ENCODE assay signal across 34 cellular contexts in genomic region chr6:110036408-110037302, GRCh38. TPM values are rescaled to one million over a fixed set of nuclear protein-coding genes. Genes with fewer than 3 reads are reported as not detected.
"Had no signal": no experiment of that assay in that cellular context is flagged by ENCODE, and none has a peak within 500 bp of the region (broad histone marks: within the 10 kb centered on the region; RNA-seq: fewer than 3 reads in every experiment).

No MANE protein-coding gene starts in this region.

- H3K4me3 ChIP-seq: adrenal gland, body of pancreas, gastrocnemius medialis had no signal

- H3K9me3 ChIP-seq: adrenal gland, body of pancreas, gastrocnemius medialis had no signal

- H3K4me1 ChIP-seq: adrenal gland, foreskin keratinocyte, gastrocnemius medialis had no signal

- H3K36me3 ChIP-seq: adrenal gland, gastrocnemius medialis had no signal

- ATAC-seq: activated CD8-positive, alpha-beta memory T cell treated with anti-CD3 and anti-CD28 coated beads, Interleukin-2, amount 10 ng/mL, durations not matched to agents 7 days and 5 days; activated CD8-positive, alpha-beta T cell treated with anti-CD3 and anti-CD28 coated beads, Interleukin-2, amount 10 ng/mL, durations not matched to agents 7 days and 5 days; activated naive CD8-positive, alpha-beta T cell treated with anti-CD3 and anti-CD28 coated beads, Interleukin-2, amount 50 U/mL, for 24 hours; body of pancreas; esophagus mucosa; foreskin keratinocyte; gastrocnemius medialis; WTC11 had no signal

- H3K27ac ChIP-seq: adrenal gland, body of pancreas, foreskin keratinocyte, gastrocnemius medialis, VCaP had no signal

- H3K27me3 ChIP-seq: adrenal gland, body of pancreas, foreskin keratinocyte, gastrocnemius medialis had no signal

- DNase-seq: activated CD4-positive, alpha-beta memory T cell treated with anti-CD3 and anti-CD28 coated beads for 36 hours; activated CD4-positive, alpha-beta T cell treated with anti-CD3 and anti-CD28 coated beads for 1 hour; activated CD4-positive, alpha-beta T cell treated with anti-CD3 and anti-CD28 coated beads for 4 hours; activated CD8-positive, alpha-beta memory T cell treated with anti-CD3 and anti-CD28 coated beads, Interleukin-2, amount 10 ng/mL, durations not matched to agents 7 days and 5 days; activated CD8-positive, alpha-beta memory T cell treated with anti-CD3 and anti-CD28 coated beads, Interleukin-2, amount 50 U/mL, for 4 hours; activated CD8-positive, alpha-beta T cell treated with anti-CD3 and anti-CD28 coated beads, Interleukin-2, amount 10 ng/mL, durations not matched to agents 7 days and 5 days; activated effector memory CD4-positive, alpha-beta T cell treated with anti-CD3 and anti-CD28 coated beads, Interleukin-2, amount 50 U/mL, for 16 hours; activated naive CD4-positive, alpha-beta T cell treated with anti-CD3 and anti-CD28 coated beads for 36 hours; activated naive CD8-positive, alpha-beta T cell treated with anti-CD3 and anti-CD28 coated beads for 36 hours; activated naive CD8-positive, alpha-beta T cell treated with anti-CD3 and anti-CD28 coated beads, Interleukin-2, amount 50 U/mL, for 24 hours; activated T-cell treated with anti-CD3 and anti-CD28 coated beads, Interleukin-2, amount 50 U/mL, for 1 hour; activated T-cell treated with anti-CD3 and anti-CD28 coated beads, Interleukin-2, amount 50 U/mL, for 48 hours; adrenal gland; amygdala; aorta; body of pancreas; caudate nucleus; cortex of kidney; dermis blood vessel endothelial cell; effector CD8-positive, alpha-beta T cell; endodermal cell; foreskin keratinocyte; gastrocnemius medialis; glutamatergic neuron; T-helper 2 cell had no signal

RNA-seq across cellular contexts. Expression of gene GPR6, which starts 58.5 kb away (rescaled TPM):
- total RNA-seq: activated CD4-positive, alpha-beta memory T cell treated with anti-CD3 and anti-CD28 coated beads for 36 hours; activated CD8-positive, alpha-beta memory T cell treated with anti-CD3 and anti-CD28 coated beads for 36 hours; activated CD8-positive, alpha-beta memory T cell treated with anti-CD3 and anti-CD28 coated beads, Interleukin-2, amount 10 ng/mL, durations not matched to agents 7 days and 5 days; activated CD8-positive, alpha-beta T cell treated with anti-CD3 and anti-CD28 coated beads, Interleukin-2, amount 10 ng/mL, durations not matched to agents 7 days and 5 days; activated naive CD4-positive, alpha-beta T cell treated with anti-CD3 and anti-CD28 coated beads for 36 hours; activated naive CD8-positive, alpha-beta T cell treated with anti-CD3 and anti-CD28 coated beads for 36 hours; activated T-helper 1 cell treated with anti-CD3 and anti-CD28 coated beads, Interleukin-12 subunit alpha, Interleukin-12 subunit beta, Interleukin-2, Interleukin-4 antibody, amounts not matched to agents 30 ng/mL and 10 ng/mL and 1 ng/mL, durations not matched to agents 14 hours and 24 hours and 36 hours; activated T-helper 2 cell treated with anti-CD3 and anti-CD28 coated beads, Interferon-gamma antibody, Interleukin-2, Interleukin-4, amounts not matched to agents 10 μg/mL and 5 μg/mL and 100 μg/mL, durations not matched to agents 14 hours and 24 hours and 36 hours; adrenal gland; aorta; body of pancreas; chondrocyte; dermis blood vessel endothelial cell; epithelial cell of proximal tubule; esophagus mucosa; foreskin keratinocyte; gastrocnemius medialis; T-helper 1 cell treated with Interleukin-12 subunit alpha and Interleukin-12 subunit beta and Interleukin-4 antibody, amounts not matched to agents 30 ng/mL and 1 ng/mL, for 36 hours had no signal
- polyA plus RNA-seq: adrenal gland, aorta, foreskin keratinocyte had no signal
